In genomic region chr4:41538017-41538733, GRCh38 we compare ENCODE assay signal across 10 cellular contexts. TPM values are rescaled to one million over a fixed set of nuclear protein-coding genes. Genes with fewer than 3 reads are reported as not detected.
A peak's percentile ranks its signal among the peaks of the same experiment; 100 is the strongest.
DNase-seq lines count a peak whose midpoint lies in the region; ATAC-seq and TF ChIP-seq lines count a peak whose summit lies in the region.
"Had no signal": no experiment of that assay in that cellular context is flagged by ENCODE, and none has a peak within 500 bp of the region (broad histone marks: within the 10 kb centered on the region; RNA-seq: fewer than 3 reads in every experiment).

TSS of gene LIMCH1 (plus strand) at chr4:41538157. CDS start at chr4:41605996, 67,839 bp downstream.

- H3K4me3 ChIP-seq in stomach smooth muscle (ENCODE audit: low read length in 2 of 2) = peak within 1 kb of the TSS in 1 of 2 donors; percentile 31

- H2AK5ac ChIP-seq in H9 (ENCODE audit: insufficient read length, low read length) = no peak within 1 kb of the TSS

- H3K4me1 ChIP-seq in H9 (ENCODE audit: insufficient read depth, low read length) = peaks cover 2% of the 10 kb centered on the region; the same call in 1 of the 2 replicates
- H3K4me1 ChIP-seq in stomach smooth muscle (ENCODE audit: control insufficient read depth, insufficient read depth, low read length) = peaks cover 4% of the 10 kb centered on the region

- no peaks in the 10 kb centered on the region for H3K27me3 Mint-ChIP-seq in H9 (ENCODE audit: low read depth)
- H3K27me3 Mint-ChIP-seq in activated T-helper 2 cell treated with anti-CD3 and anti-CD28 coated beads, Interferon-gamma antibody, Interleukin-2, Interleukin-4, amounts not matched to agents 10 μg/mL and 5 μg/mL and 100 μg/mL, durations not matched to agents 14 hours and 24 hours and 36 hours (ENCODE audit: low read depth) = no peaks in the 10 kb centered on the region
- H3K27me3 Mint-ChIP-seq: activated CD4-positive, alpha-beta T cell treated with anti-CD3 and anti-CD28 coated beads, Interleukin-2, amount 10 ng/mL, durations not matched to agents 24 days and 14 days had no signal

- H3K18ac ChIP-seq in H9 (ENCODE audit: insufficient read length, low read depth, low read length) = no peak within 1 kb of the TSS

- H3K56ac ChIP-seq in H9 (ENCODE audit: insufficient read length, low read depth, low read length) = no peak within 1 kb of the TSS

- H3K79me1 ChIP-seq in H9 (ENCODE audit: insufficient read depth, low read depth, low read length, poor library complexity, severe bottlenecking) = no peaks in the 10 kb centered on the region

- no peak within 1 kb of the TSS for H3T11ph ChIP-seq in H9 (ENCODE audit: low read length)

- H3K9ac ChIP-seq in H9 (ENCODE audit: extremely low read depth, insufficient read length, low read length) = no peak within 1 kb of the TSS
- no peak within 1 kb of the TSS for H3K9ac ChIP-seq in stomach smooth muscle (ENCODE audit: low read length in 2 of 2)

- no peak within 1 kb of the TSS for H3K4me3 Mint-ChIP-seq in H9
- no peak within 1 kb of the TSS for H3K4me3 Mint-ChIP-seq in activated T-helper 2 cell treated with anti-CD3 and anti-CD28 coated beads, Interferon-gamma antibody, Interleukin-2, Interleukin-4, amounts not matched to agents 10 μg/mL and 5 μg/mL and 100 μg/mL, durations not matched to agents 14 hours and 24 hours and 36 hours (ENCODE audit: low read depth)
- H3K4me3 Mint-ChIP-seq: activated CD4-positive, alpha-beta T cell treated with anti-CD3 and anti-CD28 coated beads, Interleukin-2, amount 10 ng/mL, durations not matched to agents 24 days and 14 days had no signal

- H2BK12ac ChIP-seq in H9 (ENCODE audit: insufficient read length, low read depth, low read length) = no peak within 1 kb of the TSS

- ATAC-seq in left lobe of liver = peak; percentile 63
- ATAC-seq in GM21423 (IDR thresholded peaks at IDR 0.05; ENCODE audit: unreplicated experiment) = no peak
- ATAC-seq in HG03025 (IDR thresholded peaks at IDR 0.05; ENCODE audit: low FRiP score, unreplicated experiment) = no peak

- H3K36me3 Mint-ChIP-seq in H9 (ENCODE audit: insufficient read depth in 1 of 3, low read depth in 3 of 3) = no peaks in the 10 kb centered on the region
- no peaks in the 10 kb centered on the region for H3K36me3 Mint-ChIP-seq in activated T-helper 2 cell treated with anti-CD3 and anti-CD28 coated beads, Interferon-gamma antibody, Interleukin-2, Interleukin-4, amounts not matched to agents 10 μg/mL and 5 μg/mL and 100 μg/mL, durations not matched to agents 14 hours and 24 hours and 36 hours (ENCODE audit: low read depth)

- no peak within 1 kb of the TSS for H3K4me2 ChIP-seq in H9 (ENCODE audit: insufficient read depth, insufficient read length, low read length)

- no peak within 1 kb of the TSS for H2BK15ac ChIP-seq in H9 (ENCODE audit: low read depth, low read length)

- no peak within 1 kb of the TSS for H3K4ac ChIP-seq in H9 (ENCODE audit: low read depth, low read length)

- no peak within 1 kb of the TSS for H3K23ac ChIP-seq in H9 (ENCODE audit: insufficient read length, low read depth, low read length)

- no peak within 1 kb of the TSS for H4K5ac ChIP-seq in H9 (ENCODE audit: insufficient read length, low read depth, low read length)

- no peak within 1 kb of the TSS for H2BK20ac ChIP-seq in H9 (ENCODE audit: low read depth, low read length, poor library complexity, severe bottlenecking)

- H3K23me2 ChIP-seq in H9 (ENCODE audit: insufficient read length, low read depth, low read length, poor library complexity, severe bottlenecking) = no peaks in the 10 kb centered on the region

- peaks cover 13 to 26% of the 10 kb centered on the region in 2 experiments for H3K4me1 Mint-ChIP-seq in H9
- H3K4me1 Mint-ChIP-seq in activated T-helper 2 cell treated with anti-CD3 and anti-CD28 coated beads, Interferon-gamma antibody, Interleukin-2, Interleukin-4, amounts not matched to agents 10 μg/mL and 5 μg/mL and 100 μg/mL, durations not matched to agents 14 hours and 24 hours and 36 hours (ENCODE audit: low read depth) = no peaks in the 10 kb centered on the region
- H3K4me1 Mint-ChIP-seq: activated CD4-positive, alpha-beta T cell treated with anti-CD3 and anti-CD28 coated beads, Interleukin-2, amount 10 ng/mL, durations not matched to agents 24 days and 14 days had no signal

- H4K8ac ChIP-seq in H9 (replicated peaks; ENCODE audit: insufficient read length, low read depth, low read length) = no peak within 1 kb of the TSS

- no peak within 1 kb of the TSS for H3K27ac ChIP-seq in H9 (ENCODE audit: insufficient read length, low read depth, low read length)
- peak within 1 kb of the TSS; percentile 7 for H3K27ac ChIP-seq in stomach smooth muscle (ENCODE audit: low read length)

- DNase-seq in H9 (peak; percentile 66), dermis blood vessel endothelial cell (peak; percentile 65), left lobe of liver (ENCODE audit: low spot score) (no peak), epidermal melanocyte (ENCODE audit: insufficient read length, low spot score) (no peak)
- no peak for DNase-seq in activated T-helper 2 cell treated with anti-CD3 and anti-CD28 coated beads, Interferon-gamma antibody, Interleukin-2, Interleukin-4, amounts not matched to agents 10 μg/mL and 5 μg/mL and 100 μg/mL, durations not matched to agents 14 hours and 24 hours and 36 hours (ENCODE audit: low spot score)
- DNase-seq: activated CD4-positive, alpha-beta T cell treated with anti-CD3 and anti-CD28 coated beads, Interleukin-2, amount 10 ng/mL, durations not matched to agents 24 days and 14 days; DMS53 had no signal

- no peak within 1 kb of the TSS for H2AFZ ChIP-seq in H9 (ENCODE audit: low read length)

- H4K20me1 ChIP-seq in H9 (ENCODE audit: control insufficient read depth, insufficient read depth, insufficient read length) = no peaks in the 10 kb centered on the region

- no peak within 1 kb of the TSS for H3K27ac Mint-ChIP-seq in H9
- H3K27ac Mint-ChIP-seq in activated T-helper 2 cell treated with anti-CD3 and anti-CD28 coated beads, Interferon-gamma antibody, Interleukin-2, Interleukin-4, amounts not matched to agents 10 μg/mL and 5 μg/mL and 100 μg/mL, durations not matched to agents 14 hours and 24 hours and 36 hours = no peak within 1 kb of the TSS
- H3K27ac Mint-ChIP-seq: activated CD4-positive, alpha-beta T cell treated with anti-CD3 and anti-CD28 coated beads, Interleukin-2, amount 10 ng/mL, durations not matched to agents 24 days and 14 days had no signal

- no peaks in the 10 kb centered on the region for H3K36me3 ChIP-seq in stomach smooth muscle (ENCODE audit: control insufficient read depth in 2 of 2, insufficient read depth in 2 of 2, low read length in 2 of 2)

- H4K91ac ChIP-seq in H9 (ENCODE audit: insufficient read length, low read depth, low read length) = no peak within 1 kb of the TSS

- intact Hi-C loops in activated T-helper 2 cell treated with anti-CD3 and anti-CD28 coated beads, Interferon-gamma antibody, Interleukin-2, Interleukin-4, amounts not matched to agents 10 μg/mL and 5 μg/mL and 100 μg/mL, durations not matched to agents 14 hours and 24 hours and 36 hours (cut with micrococcal nuclease) = no loop called here

- no peaks in the 10 kb centered on the region for H3K79me2 ChIP-seq in H9 (ENCODE audit: insufficient read depth, low read length)

- H2BK120ac ChIP-seq in H9 (ENCODE audit: low read depth, low read length, poor library complexity, severe bottlenecking) = no peak within 1 kb of the TSS

- no peak within 1 kb of the TSS for H3K14ac ChIP-seq in H9 (ENCODE audit: insufficient read depth, low read length)

- H2BK5ac ChIP-seq in H9 (ENCODE audit: insufficient read length, low read length) = no peak within 1 kb of the TSS

- H3K27me3 ChIP-seq in H9 (ENCODE audit: insufficient read depth, low read length) = no peaks in the 10 kb centered on the region
- H3K27me3 ChIP-seq in stomach smooth muscle (ENCODE audit: control insufficient read depth in 1 of 2, insufficient read depth in 2 of 2, low read length in 2 of 2) = peaks cover 0 to 3% of the 10 kb centered on the region in 2 donors

- no peaks in the 10 kb centered on the region for H3K9me3 ChIP-seq in H9 (ENCODE audit: control insufficient read depth, low read depth, low read length)
- no peaks in the 10 kb centered on the region for H3K9me3 ChIP-seq in stomach smooth muscle (ENCODE audit: control insufficient read depth in 2 of 2, low read length in 2 of 2)

- H3K9me3 Mint-ChIP-seq in H9 = no peaks in the 10 kb centered on the region
- no peaks in the 10 kb centered on the region for H3K9me3 Mint-ChIP-seq in activated T-helper 2 cell treated with anti-CD3 and anti-CD28 coated beads, Interferon-gamma antibody, Interleukin-2, Interleukin-4, amounts not matched to agents 10 μg/mL and 5 μg/mL and 100 μg/mL, durations not matched to agents 14 hours and 24 hours and 36 hours
- H3K9me3 Mint-ChIP-seq: activated CD4-positive, alpha-beta T cell treated with anti-CD3 and anti-CD28 coated beads, Interleukin-2, amount 10 ng/mL, durations not matched to agents 24 days and 14 days had no signal

- TF ChIP-seq CTCF in H9 (conservative IDR thresholded peaks at IDR 0.05) = no peak

- WGBS in H9 (ENCODE audit: extremely low coverage, insufficient read length, low lambda C conversion rate) = no CpG with 5 or more reads among the region's 9 CpGs

RNA-seq across cellular contexts. Expression of gene LIMCH1, which starts in this region (rescaled TPM):
- total RNA-seq in H9 (2021) (3.3 and 4.0 TPM in 2 replicates), dermis blood vessel endothelial cell (44.5 and 53.8 TPM in 2 replicates), left lobe of liver (9.8 TPM)
- total RNA-seq in activated T-helper 2 cell treated with anti-CD3 and anti-CD28 coated beads, Interferon-gamma antibody, Interleukin-2, Interleukin-4, amounts not matched to agents 10 μg/mL and 5 μg/mL and 100 μg/mL, durations not matched to agents 14 hours and 24 hours and 36 hours = not detected in 2 replicates
- total RNA-seq: activated CD4-positive, alpha-beta T cell treated with anti-CD3 and anti-CD28 coated beads, Interleukin-2, amount 10 ng/mL, durations not matched to agents 24 days and 14 days had no signal

Comparison
In these comparisons a context has a peak if more than half of its experiments do, and no peak if none do; other contexts are left out.
1. DNase-seq: peak in H9 (single experiment) and dermis blood vessel endothelial cell (single experiment); none in left lobe of liver (single experiment), epidermal melanocyte (single experiment) and activated T-helper 2 cell treated with anti-CD3 and anti-CD28 coated beads, Interferon-gamma antibody, Interleukin-2, Interleukin-4, amounts not matched to agents 10 μg/mL and 5 μg/mL and 100 μg/mL, durations not matched to agents 14 hours and 24 hours and 36 hours (single experiment).